3 cellular contexts compared by ENCODE assay signal in the genomic region with DNA sequence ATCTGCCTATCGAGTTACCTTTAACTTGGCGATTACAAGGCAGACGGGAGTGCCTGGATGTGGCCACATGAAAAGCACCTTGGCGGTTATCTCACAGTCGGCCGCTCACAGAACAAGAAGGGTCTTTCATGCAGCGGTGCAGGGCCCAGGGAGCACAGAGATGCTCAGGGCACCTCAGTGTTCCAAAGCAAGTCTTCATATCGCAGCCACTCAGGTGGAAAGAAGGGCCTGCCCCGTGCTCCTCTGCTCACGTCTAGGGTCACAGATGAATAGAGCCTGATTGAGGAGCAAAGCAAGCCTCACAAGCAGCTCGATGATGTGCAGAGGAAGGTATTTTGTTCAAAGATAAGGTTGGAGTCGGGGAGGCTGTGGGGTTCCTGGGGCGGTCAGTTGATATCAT.
"Had no signal": no experiment of that assay in that cellular context is flagged by ENCODE, and none has a peak within 500 bp of the region (broad histone marks: within the 10 kb centered on the region; RNA-seq: fewer than 3 reads in every experiment).

No MANE protein-coding gene starts in this region.

- H3K4me3 ChIP-seq: GM12878 had no signal

- DNase-seq: GDM1, GF-D8 had no signal
